11 cellular contexts compared by ENCODE assay signal in genomic region chr9:136403538-136403914, GRCh38. TPM values are rescaled to one million over a fixed set of nuclear protein-coding genes. Genes with fewer than 3 reads are reported as not detected.
DNase-seq lines count a peak whose midpoint lies in the region; ATAC-seq and TF ChIP-seq lines count a peak whose summit lies in the region.
"Had no signal": no experiment of that assay in that cellular context is flagged by ENCODE, and none has a peak within 500 bp of the region (broad histone marks: within the 10 kb centered on the region; RNA-seq: fewer than 3 reads in every experiment).

No MANE protein-coding gene starts in this region.

- H3K4me1 Mint-ChIP-seq in T-helper 17 cell: peaks cover 38% of the 10 kb centered on the region

- peak overlapping the region; percentile 96 for H3K27ac Mint-ChIP-seq in T-helper 17 cell

- no peaks in the 10 kb centered on the region for H3K27me3 Mint-ChIP-seq in T-helper 17 cell

- DNase-seq in T-helper 17 cell (peak; percentile 56 to 71 (median 66)), SKM-1 treated with dmso at 0.1 percent for 144 hours (lab: John Stamatoyannopoulos, UW; ENCODE audit: unreplicated experiment) (no peak), inferior parietal cortex (ENCODE audit: extremely low spot score) (no peak), tibial nerve (ENCODE audit: low spot score in 2 of 2) (no peak)
- peak; percentile 61 for DNase-seq in activated gamma-delta T cell treated with anti-CD3 and anti-CD28 coated beads, Interleukin-2, amount 50 U/mL, for 16 hours (ENCODE audit: low read depth)
- peak; percentile 51 to 75 (median 58) for DNase-seq in stimulated activated CD4-positive, alpha-beta T cell treated with anti-CD3 and anti-CD28 coated beads, TNF-alpha, amount 100 ng/mL, for 24 hours (ENCODE audit: low read depth in 3 of 3)
- DNase-seq: DMS79 treated with DMSO at 0.1 percent for 48 hours, foreskin fibroblast had no signal

- ATAC-seq in GM18505 (IDR thresholded peaks at IDR 0.05; ENCODE audit: unreplicated experiment) (no peak), T-helper 17 cell (peak; percentile 89), HG03442 (IDR thresholded peaks at IDR 0.05; ENCODE audit: unreplicated experiment) (no peak)

- H3K36me3 ChIP-seq in tibial nerve: peaks cover 3 to 59% (median 8%) of the 10 kb centered on the region in 3 donors

- H3K4me3 Mint-ChIP-seq in T-helper 17 cell: peak overlapping the region; percentile 86

- peaks cover 0 to 27% (median 19%) of the 10 kb centered on the region in 4 donors for H3K4me1 ChIP-seq in tibial nerve

- H3K36me3 Mint-ChIP-seq in T-helper 17 cell (ENCODE audit: low read depth): no peaks in the 10 kb centered on the region

- no peaks in the 10 kb centered on the region for H3K27me3 ChIP-seq in tibial nerve

- TF ChIP-seq CTCF in tibial nerve (IDR thresholded peaks at IDR 0.05): no peak

- TF ChIP-seq POLR2A in GM18505 (IDR thresholded peaks at IDR 0.05; ENCODE audit: borderline replicate concordance, extremely low read depth, insufficient read depth, insufficient read length): peak; percentile 14
- TF ChIP-seq POLR2A in tibial nerve (IDR thresholded peaks at IDR 0.05): no peak

- no peak for TF ChIP-seq EP300 in tibial nerve (IDR thresholded peaks at IDR 0.05)

- H3K27ac ChIP-seq in tibial nerve: peak overlapping the region in 1 of 4 donors; percentile 26
- H3K27ac ChIP-seq: neutrophil had no signal

- H3K4me3 ChIP-seq in tibial nerve: no peak overlapping the region

- H3K9me3 ChIP-seq in T-helper 17 cell (ENCODE audit: control insufficient read depth, low read length, poor library complexity, severe bottlenecking) (no peaks in the 10 kb centered on the region), tibial nerve (no peaks in the 10 kb centered on the region)
- H3K9me3 ChIP-seq: neutrophil had no signal

- WGBS in tibial nerve, 2 donors: 83 to 88% methylated on average over 5 of the region's 5 CpGs

RNA-seq across cellular contexts. Expression of gene SNAPC4, which starts 3.6 kb away (rescaled TPM):
- 10 to 100 TPM; 10.6 to 11.0 TPM for total RNA-seq in T-helper 17 cell
- 10 to 100 TPM in 1 of 4 donors, 1 to 10 TPM in 3; 7.0 to 21.0 (median 9.5) TPM for total RNA-seq in tibial nerve

RNA-seq across cellular contexts. Expression of gene ENTR1, which starts 6.9 kb away (rescaled TPM):
- total RNA-seq in T-helper 17 cell: 10 to 100 TPM; 46.5 to 51.8 TPM
- 100 to 1,000 TPM in 1 of 4 donors, 10 to 100 TPM in 3; 52.6 to 101 (median 70.9) TPM for total RNA-seq in tibial nerve

RNA-seq across cellular contexts. Expression of gene PMPCA, which starts 6.9 kb away (rescaled TPM):
- total RNA-seq in T-helper 17 cell (10 to 100 TPM; 62.2 to 80.3 TPM), tibial nerve (10 to 100 TPM; 35.6 to 42.0 (median 39.3) TPM)

RNA-seq across cellular contexts. Expression of gene CARD9, which starts 30.1 kb away (rescaled TPM):
- total RNA-seq in T-helper 17 cell (1 to 10 TPM in 1 of 2 donors, under 1 TPM in 1; 0.86 to 1.9 TPM), tibial nerve (10 to 100 TPM in 1 of 4 donors, 1 to 10 TPM in 3; 3.1 to 19.8 (median 3.1) TPM)

RNA-seq across cellular contexts. Expression of gene INPP5E, which starts 36.1 kb away (rescaled TPM):
- total RNA-seq in T-helper 17 cell (10 to 100 TPM; 26.0 to 32.7 TPM), tibial nerve (10 to 100 TPM; 15.1 to 23.1 (median 18.6) TPM)

Comparison
In these comparisons a context has a peak if more than half of its experiments do, and no peak if none do; other contexts are left out.
1. DNase-seq: peak in T-helper 17 cell (3 of 3), activated gamma-delta T cell treated with anti-CD3 and anti-CD28 coated beads, Interleukin-2, amount 50 U/mL, for 16 hours (single experiment) and stimulated activated CD4-positive, alpha-beta T cell treated with anti-CD3 and anti-CD28 coated beads, TNF-alpha, amount 100 ng/mL, for 24 hours (3 of 3); none in SKM-1 treated with dmso at 0.1 percent for 144 hours (single experiment), inferior parietal cortex (single experiment) and tibial nerve (0 of 2).